29 cellular contexts compared by ENCODE assay signal in the genomic region with DNA sequence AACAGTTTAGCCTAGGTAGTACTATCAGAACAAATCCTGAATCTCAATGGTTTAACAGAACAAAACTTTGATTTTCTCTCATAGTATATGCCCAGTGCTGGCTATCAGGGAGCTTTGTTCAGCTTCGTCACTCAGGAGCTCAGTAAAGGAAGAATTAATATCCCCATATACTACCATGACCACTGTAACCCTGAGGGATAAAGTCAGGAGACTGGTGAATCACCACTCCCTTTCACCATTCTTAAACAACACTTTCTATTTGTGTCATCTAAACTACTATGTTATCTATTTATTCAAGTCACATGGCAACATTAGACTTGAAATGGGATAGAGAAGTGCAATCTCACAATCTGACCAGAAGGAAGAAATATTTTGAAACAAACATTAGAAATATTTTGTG.
"Had no signal": no experiment of that assay in that cellular context is flagged by ENCODE, and none has a peak within 500 bp of the region (broad histone marks: within the 10 kb centered on the region; RNA-seq: fewer than 3 reads in every experiment).

No MANE protein-coding gene starts in this region.

- H3K36me3 ChIP-seq: ascending aorta, WERI-Rb-1 had no signal

- DNase-seq: activated CD4-positive, alpha-beta memory T cell treated with anti-CD3 and anti-CD28 coated beads, Interleukin-2, amount 10 ng/mL, durations not matched to agents 7 days and 5 days; activated CD4-positive, alpha-beta T cell treated with anti-CD3 and anti-CD28 coated beads for 1 hour; activated CD4-positive, alpha-beta T cell treated with anti-CD3 and anti-CD28 coated beads for 36 hours; activated CD4-positive, alpha-beta T cell treated with anti-CD3 and anti-CD28 coated beads for 48 hours; activated CD4-positive, alpha-beta T cell treated with anti-CD3 and anti-CD28 coated beads, Interleukin-2, amount 10 ng/mL, durations not matched to agents 7 days and 5 days; activated CD4-positive, alpha-beta T cell treated with anti-CD3 and anti-CD28 coated beads, Interleukin-2, amount 50 U/mL, for 48 hours; activated CD4-positive, CD25-positive, alpha-beta regulatory T cell; activated CD8-positive, alpha-beta memory T cell treated with anti-CD3 and anti-CD28 coated beads for 24 hours; activated CD8-positive, alpha-beta memory T cell treated with anti-CD3 and anti-CD28 coated beads, Interleukin-2, amount 10 ng/mL, durations not matched to agents 7 days and 5 days; activated CD8-positive, alpha-beta memory T cell treated with anti-CD3 and anti-CD28 coated beads, Interleukin-2, amount 50 U/mL, for 48 hours; activated CD8-positive, alpha-beta T cell treated with anti-CD3 and anti-CD28 coated beads, Interleukin-2, amount 10 ng/mL, durations not matched to agents 7 days and 5 days; activated effector memory CD4-positive, alpha-beta T cell treated with Interleukin-2 at 50 U/mL for 16 hours; activated gamma-delta T cell; activated naive CD4-positive, alpha-beta T cell treated with anti-CD3 and anti-CD28 coated beads, Interleukin-2, amount 10 ng/mL, durations not matched to agents 7 days and 5 days; activated naive CD4-positive, alpha-beta T cell treated with Interleukin-2 at 50 U/mL for 16 hours; activated naive CD8-positive, alpha-beta T cell treated with anti-CD3 and anti-CD28 coated beads, Interleukin-2, amount 10 ng/mL, durations not matched to agents 7 days and 5 days; activated naive CD8-positive, alpha-beta T cell treated with anti-CD3 and anti-CD28 coated beads, Interleukin-2, amount 50 U/mL, for 24 hours; activated T-cell treated with anti-CD3 and anti-CD28 coated beads, Interleukin-2, amount 50 U/mL, for 24 hours; activated T-cell treated with anti-CD3 and anti-CD28 coated beads, Interleukin-2, amount 50 U/mL, for 48 hours; amygdala; anterior cingulate cortex; central memory CD4-positive, alpha-beta T cell; T-helper 1 cell; T-helper 2 cell; T-helper 9 cell; WERI-Rb-1 had no signal

- H3K27ac ChIP-seq: ascending aorta, WERI-Rb-1 had no signal

- H3K4me3 ChIP-seq: ascending aorta had no signal

- ATAC-seq: activated CD4-positive, alpha-beta T cell treated with anti-CD3 and anti-CD28 coated beads for 36 hours; activated CD4-positive, CD25-positive, alpha-beta regulatory T cell treated with anti-CD3 and anti-CD28 coated beads, Interleukin-2, amount 50 U/mL, for 24 hours; activated CD8-positive, alpha-beta memory T cell treated with anti-CD3 and anti-CD28 coated beads, Interleukin-2, amount 10 ng/mL, durations not matched to agents 7 days and 5 days; activated CD8-positive, alpha-beta T cell treated with anti-CD3 and anti-CD28 coated beads, Interleukin-2, amount 10 ng/mL, durations not matched to agents 7 days and 5 days; activated naive CD8-positive, alpha-beta T cell treated with anti-CD3 and anti-CD28 coated beads, Interleukin-2, amount 50 U/mL, for 24 hours; WTC11 had no signal

- H3K9me3 ChIP-seq: ascending aorta had no signal

- H3K4me1 ChIP-seq: ascending aorta had no signal

- H3K27me3 ChIP-seq: ascending aorta had no signal
